In genomic region chr10:78290131-78290750, GRCh38 we compare ENCODE assay signal across 15 cellular contexts.
A peak's percentile ranks its signal among the peaks of the same experiment; 100 is the strongest.
DNase-seq lines count a peak whose midpoint lies in the region; ATAC-seq and TF ChIP-seq lines count a peak whose summit lies in the region.
"Had no signal": no experiment of that assay in that cellular context is flagged by ENCODE, and none has a peak within 500 bp of the region (broad histone marks: within the 10 kb centered on the region; RNA-seq: fewer than 3 reads in every experiment).

No MANE protein-coding gene starts in this region.

- peaks cover 36% of the 10 kb centered on the region for H3K4me1 Mint-ChIP-seq in WTC11
- H3K4me1 Mint-ChIP-seq in nephron, result peaks cover 52% of the 10 kb centered on the region

- no peak overlapping the region for H3K4me3 Mint-ChIP-seq in WTC11
- H3K4me3 Mint-ChIP-seq in nephron, result no peak overlapping the region

- H3K27ac Mint-ChIP-seq in WTC11, result no peak overlapping the region
- H3K27ac Mint-ChIP-seq in nephron, result peak overlapping the region in 2 of 3 experiments; percentile 12 to 33

- H3K36me3 Mint-ChIP-seq in WTC11 (no peaks in the 10 kb centered on the region), nephron (ENCODE audit: low read depth) (no peaks in the 10 kb centered on the region)

- ATAC-seq in WTC11 (peak; percentile 62), GM19397 (IDR thresholded peaks at IDR 0.05; ENCODE audit: unreplicated experiment) (no peak), GM19395 (IDR thresholded peaks at IDR 0.05; ENCODE audit: unreplicated experiment) (no peak)

- CTCF ChIA-PET in WTC11 (lab: Charles Lee), result interaction anchor here (1.4 to 5.8 kb wide), 3 partner anchors 13 to 243 kb away, joined by 6 to 44 read pairs (median 16); no protein-coding TSS in a partner anchor

- POLR2A ChIA-PET in WTC11 (lab: Charles Lee), result no interaction called here

- no peak for TF ChIP-seq CTCF in WTC11 (IDR thresholded peaks at IDR 0.05)
- no peak for TF ChIP-seq CTCF in nephron (IDR thresholded peaks at IDR 0.05; ENCODE audit: unreplicated experiment in 3 of 3)

- no peaks in the 10 kb centered on the region for H3K9me3 Mint-ChIP-seq in WTC11
- H3K9me3 Mint-ChIP-seq in nephron, result no peaks in the 10 kb centered on the region

- DNase-seq in EL (peak; percentile 16), HT1080 (ENCODE audit: low read depth) (peak; percentile 20), WTC11 (ENCODE audit: low spot score) (no peak), dermis blood vessel endothelial cell (no peak)
- no peak for DNase-seq in central memory CD4-positive, alpha-beta T cell
- DNase-seq: activated CD4-positive, alpha-beta T cell treated with anti-CD3 and anti-CD28 coated beads for 48 hours; activated effector memory CD4-positive, alpha-beta T cell treated with anti-CD3 and anti-CD28 coated beads, Interleukin-2, amount 50 U/mL, for 16 hours; Caco-2; GF-D8; NCI-H1105; NCI-H2227 treated with DMSO at 0.1 percent for 48 hours; SIG-M5 had no signal

- H3K27me3 Mint-ChIP-seq in WTC11 (ENCODE audit: low read depth), result no peaks in the 10 kb centered on the region
- H3K27me3 Mint-ChIP-seq in nephron (ENCODE audit: low read depth), result peaks cover 12% of the 10 kb centered on the region

TF ChIP-seq in WTC11, 78 proteins besides CTCF, POLR2A, EP300 and RAD21:
- no peak for TF ChIP-seq USF1 (CRISPR knock-in tag; IDR thresholded peaks at IDR 0.05)
- TF ChIP-seq MYBL2 (CRISPR knock-in tag; IDR thresholded peaks at IDR 0.05), result 0 out of 2 replicates have a peak, but pooled peaks have one; percentile 26
- TF ChIP-seq ZNF423 (CRISPR knock-in tag; IDR thresholded peaks at IDR 0.05), result no peak
- no peak for TF ChIP-seq ERG (CRISPR knock-in tag; IDR thresholded peaks at IDR 0.05)
- no peak for TF ChIP-seq ESRRA (CRISPR knock-in tag; IDR thresholded peaks at IDR 0.05; ENCODE audit: borderline replicate concordance)

Comparison
In these comparisons a context has a peak if more than half of its experiments do, and no peak if none do; other contexts are left out.
1. DNase-seq: peak in EL (single experiment) and HT1080 (single experiment); none in WTC11 (single experiment), dermis blood vessel endothelial cell (single experiment) and central memory CD4-positive, alpha-beta T cell (single experiment).